In the genomic region with DNA sequence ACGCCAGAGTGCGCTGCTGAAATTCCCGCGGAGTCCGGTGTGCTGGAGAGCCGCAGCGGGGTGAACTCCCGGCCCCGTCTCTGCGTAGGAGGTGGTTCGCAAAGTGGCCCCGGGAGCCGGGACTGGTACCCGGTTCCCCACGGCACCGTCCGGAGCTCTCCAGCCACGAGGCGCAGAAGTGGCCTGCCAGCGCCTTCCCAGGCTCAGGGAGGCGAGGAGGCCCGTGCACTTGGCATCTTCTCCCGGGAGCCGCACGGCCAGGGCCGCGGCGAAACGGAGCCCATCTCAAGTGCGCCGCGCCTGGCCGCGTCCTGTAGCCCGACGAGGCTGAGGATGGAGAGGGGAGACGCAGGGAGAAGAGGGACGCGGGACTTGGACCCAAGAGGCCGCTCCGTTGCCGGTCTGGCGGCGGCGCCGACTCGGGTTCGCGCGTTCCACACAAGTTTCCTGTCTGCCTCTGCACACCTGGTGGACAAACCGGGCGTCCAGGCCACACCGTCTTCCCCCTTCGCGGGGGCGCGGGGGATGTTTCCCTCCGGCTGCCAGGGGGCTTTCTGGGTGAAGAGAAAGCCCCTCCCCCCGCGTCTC, we compare ENCODE assay signal across 1 cellular context.
TF ChIP-seq lines count a peak whose summit lies in the region.

No MANE protein-coding gene starts in this region.

TF ChIP-seq in GM23338, 12 proteins besides CTCF, POLR2A, EP300 and RAD21 (continued from another document):
- TF ChIP-seq, protein P1, sequence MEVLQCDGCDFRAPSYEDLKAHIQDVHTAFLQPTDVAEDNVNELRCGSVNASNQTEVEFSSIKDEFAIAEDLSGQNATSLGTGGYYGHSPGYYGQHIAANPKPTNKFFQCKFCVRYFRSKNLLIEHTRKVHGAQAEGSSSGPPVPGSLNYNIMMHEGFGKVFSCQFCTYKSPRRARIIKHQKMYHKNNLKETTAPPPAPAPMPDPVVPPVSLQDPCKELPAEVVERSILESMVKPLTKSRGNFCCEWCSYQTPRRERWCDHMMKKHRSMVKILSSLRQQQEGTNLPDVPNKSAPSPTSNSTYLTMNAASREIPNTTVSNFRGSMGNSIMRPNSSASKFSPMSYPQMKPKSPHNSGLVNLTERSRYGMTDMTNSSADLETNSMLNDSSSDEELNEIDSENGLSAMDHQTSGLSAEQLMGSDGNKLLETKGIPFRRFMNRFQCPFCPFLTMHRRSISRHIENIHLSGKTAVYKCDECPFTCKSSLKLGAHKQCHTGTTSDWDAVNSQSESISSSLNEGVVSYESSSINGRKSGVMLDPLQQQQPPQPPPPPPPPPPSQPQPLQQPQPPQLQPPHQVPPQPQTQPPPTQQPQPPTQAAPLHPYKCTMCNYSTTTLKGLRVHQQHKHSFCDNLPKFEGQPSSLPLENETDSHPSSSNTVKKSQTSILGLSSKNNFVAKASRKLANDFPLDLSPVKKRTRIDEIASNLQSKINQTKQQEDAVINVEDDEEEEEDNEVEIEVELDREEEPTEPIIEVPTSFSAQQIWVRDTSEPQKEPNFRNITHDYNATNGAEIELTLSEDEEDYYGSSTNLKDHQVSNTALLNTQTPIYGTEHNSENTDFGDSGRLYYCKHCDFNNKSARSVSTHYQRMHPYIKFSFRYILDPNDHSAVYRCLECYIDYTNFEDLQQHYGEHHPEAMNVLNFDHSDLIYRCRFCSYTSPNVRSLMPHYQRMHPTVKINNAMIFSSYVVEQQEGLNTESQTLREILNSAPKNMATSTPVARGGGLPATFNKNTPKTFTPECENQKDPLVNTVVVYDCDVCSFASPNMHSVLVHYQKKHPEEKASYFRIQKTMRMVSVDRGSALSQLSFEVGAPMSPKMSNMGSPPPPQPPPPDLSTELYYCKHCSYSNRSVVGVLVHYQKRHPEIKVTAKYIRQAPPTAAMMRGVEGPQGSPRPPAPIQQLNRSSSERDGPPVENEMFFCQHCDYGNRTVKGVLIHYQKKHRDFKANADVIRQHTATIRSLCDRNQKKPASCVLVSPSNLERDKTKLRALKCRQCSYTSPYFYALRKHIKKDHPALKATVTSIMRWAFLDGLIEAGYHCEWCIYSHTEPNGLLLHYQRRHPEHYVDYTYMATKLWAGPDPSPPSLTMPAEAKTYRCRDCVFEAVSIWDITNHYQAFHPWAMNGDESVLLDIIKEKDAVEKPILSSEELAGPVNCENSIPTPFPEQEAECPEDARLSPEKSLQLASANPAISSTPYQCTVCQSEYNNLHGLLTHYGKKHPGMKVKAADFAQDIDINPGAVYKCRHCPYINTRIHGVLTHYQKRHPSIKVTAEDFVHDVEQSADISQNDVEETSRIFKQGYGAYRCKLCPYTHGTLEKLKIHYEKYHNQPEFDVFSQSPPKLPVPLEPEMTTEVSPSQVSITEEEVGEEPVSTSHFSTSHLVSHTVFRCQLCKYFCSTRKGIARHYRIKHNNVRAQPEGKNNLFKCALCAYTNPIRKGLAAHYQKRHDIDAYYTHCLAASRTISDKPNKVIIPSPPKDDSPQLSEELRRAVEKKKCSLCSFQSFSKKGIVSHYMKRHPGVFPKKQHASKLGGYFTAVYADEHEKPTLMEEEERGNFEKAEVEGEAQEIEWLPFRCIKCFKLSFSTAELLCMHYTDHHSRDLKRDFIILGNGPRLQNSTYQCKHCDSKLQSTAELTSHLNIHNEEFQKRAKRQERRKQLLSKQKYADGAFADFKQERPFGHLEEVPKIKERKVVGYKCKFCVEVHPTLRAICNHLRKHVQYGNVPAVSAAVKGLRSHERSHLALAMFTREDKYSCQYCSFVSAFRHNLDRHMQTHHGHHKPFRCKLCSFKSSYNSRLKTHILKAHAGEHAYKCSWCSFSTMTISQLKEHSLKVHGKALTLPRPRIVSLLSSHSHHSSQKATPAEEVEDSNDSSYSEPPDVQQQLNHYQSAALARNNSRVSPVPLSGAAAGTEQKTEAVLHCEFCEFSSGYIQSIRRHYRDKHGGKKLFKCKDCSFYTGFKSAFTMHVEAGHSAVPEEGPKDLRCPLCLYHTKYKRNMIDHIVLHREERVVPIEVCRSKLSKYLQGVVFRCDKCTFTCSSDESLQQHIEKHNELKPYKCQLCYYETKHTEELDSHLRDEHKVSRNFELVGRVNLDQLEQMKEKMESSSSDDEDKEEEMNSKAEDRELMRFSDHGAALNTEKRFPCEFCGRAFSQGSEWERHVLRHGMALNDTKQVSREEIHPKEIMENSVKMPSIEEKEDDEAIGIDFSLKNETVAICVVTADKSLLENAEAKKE (CRISPR knock-in tag; IDR thresholded peaks at IDR 0.05), result no peak
- peak; percentile 84 for TF ChIP-seq EZH2phosphoT487 (IDR thresholded peaks at IDR 0.05; ENCODE audit: unreplicated experiment)
